Comparison of ENCODE assay signal across 10 cellular contexts in the genomic region with DNA sequence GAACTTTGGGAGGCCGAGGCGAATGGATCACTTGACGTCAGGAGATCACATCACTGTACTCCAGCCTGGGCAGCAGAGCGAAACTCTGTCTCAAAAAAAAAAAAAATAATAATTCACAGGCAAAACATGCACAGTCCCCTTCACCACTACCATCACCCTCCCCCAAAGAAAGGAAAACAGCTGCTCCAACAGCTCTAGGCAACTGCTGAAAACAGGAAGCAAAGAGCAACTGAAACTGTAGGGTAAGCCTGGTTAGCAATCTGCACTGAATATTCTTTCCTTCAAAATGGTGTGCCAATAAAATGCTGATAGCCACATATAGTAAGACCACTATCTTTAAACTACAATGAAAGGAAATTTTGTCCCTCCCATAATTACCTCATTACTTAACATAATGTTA. TPM values are rescaled to one million over a fixed set of nuclear protein-coding genes. Genes with fewer than 3 reads are reported as not detected.
DNase-seq lines count a peak whose midpoint lies in the region; ATAC-seq, FAIRE-seq and TF ChIP-seq lines count a peak whose summit lies in the region.
"Had no signal": no experiment of that assay in that cellular context is flagged by ENCODE, and none has a peak within 500 bp of the region (broad histone marks: within the 10 kb centered on the region; RNA-seq: fewer than 3 reads in every experiment).

No MANE protein-coding gene starts in this region.

- peak; percentile 79 for ATAC-seq in GM19351 (IDR thresholded peaks at IDR 0.05; ENCODE audit: unreplicated experiment)
- ATAC-seq in HG03175 (IDR thresholded peaks at IDR 0.05; ENCODE audit: unreplicated experiment): peak; percentile 87
- peak in 3 of 4 donors; percentile 49 to 80 (median 53) for ATAC-seq in pancreas
- ATAC-seq in GM18519 (IDR thresholded peaks at IDR 0.05; ENCODE audit: low FRiP score, unreplicated experiment): no peak
- ATAC-seq: HCT116 had no signal

- intact Hi-C loops in pancreas (cut with DNase I): no loop called here

- no peak for FAIRE-seq in pancreas (lab: Jason Lieb, UNC)

- no peaks in the 10 kb centered on the region for H3K9me3 Mint-ChIP-seq in T-helper 2 cell treated with Interferon-gamma antibody and Interleukin-4, amounts not matched to agents 5 μg/mL and 100 μg/mL, for 36 hours

- no peak overlapping the region for H3K27ac ChIP-seq in pancreas

- H3K27me3 Mint-ChIP-seq in T-helper 2 cell treated with Interferon-gamma antibody and Interleukin-4, amounts not matched to agents 5 μg/mL and 100 μg/mL, for 36 hours (ENCODE audit: low read depth): no peaks in the 10 kb centered on the region

- peaks cover 49% of the 10 kb centered on the region for H3K4me1 Mint-ChIP-seq in T-helper 2 cell treated with Interferon-gamma antibody and Interleukin-4, amounts not matched to agents 5 μg/mL and 100 μg/mL, for 36 hours (ENCODE audit: low read depth)

- DNase-seq in T-helper 2 cell treated with Interferon-gamma antibody and Interleukin-4, amounts not matched to agents 5 μg/mL and 100 μg/mL, for 36 hours (ENCODE audit: low spot score): no peak
- DNase-seq in pancreas (no peak), NCI-H446 (lab: John Stamatoyannopoulos, UW) (no peak), NCI-H2029 (lab: John Stamatoyannopoulos, UW) (no peak), hippocampal formation (lab: John Stamatoyannopoulos, UW) (no peak)
- DNase-seq: stimulated activated CD4-positive, alpha-beta T cell treated with anti-CD3 and anti-CD28 coated beads, Interleukin-4, amount 100 ng/mL, for 1 hour had no signal

- no peak overlapping the region for H3K4me3 ChIP-seq in pancreas

- no peak for TF ChIP-seq CTCF in pancreas (IDR thresholded peaks at IDR 0.05)

- peaks cover 35% of the 10 kb centered on the region for H3K36me3 Mint-ChIP-seq in T-helper 2 cell treated with Interferon-gamma antibody and Interleukin-4, amounts not matched to agents 5 μg/mL and 100 μg/mL, for 36 hours (ENCODE audit: low read depth)

- 83 to 87% methylated on average over 4 of the region's 4 CpGs for WGBS in pancreas, 2 donors

- H3K27ac Mint-ChIP-seq in T-helper 2 cell treated with Interferon-gamma antibody and Interleukin-4, amounts not matched to agents 5 μg/mL and 100 μg/mL, for 36 hours: peak overlapping the region; percentile 63

- H3K4me3 Mint-ChIP-seq in T-helper 2 cell treated with Interferon-gamma antibody and Interleukin-4, amounts not matched to agents 5 μg/mL and 100 μg/mL, for 36 hours: peak overlapping the region; percentile 38

- H3K36me3 ChIP-seq in pancreas: peaks cover 0 to 8% (median 0%) of the 10 kb centered on the region in 3 donors

- no peaks in the 10 kb centered on the region for H3K27me3 ChIP-seq in pancreas

- H3K9me3 ChIP-seq in pancreas: no peaks in the 10 kb centered on the region

- H3K4me1 ChIP-seq in pancreas: peaks cover 16 to 21% (median 19%) of the 10 kb centered on the region in 3 donors

RNA-seq across cellular contexts. Expression of a gene that starts 11.8 kb away (rescaled TPM):
- 10 to 100 TPM; 21.7 to 45.0 (median 26.4) TPM for total RNA-seq in pancreas
- polyA plus RNA-seq in pancreas: 10 to 100 TPM; 19.4 to 34.2 TPM
